In genomic region chr5:174901336-174901735, GRCh38 we compare ENCODE assay signal across 31 cellular contexts.
"Had no signal": no experiment of that assay in that cellular context is flagged by ENCODE, and none has a peak within 500 bp of the region (broad histone marks: within the 10 kb centered on the region; RNA-seq: fewer than 3 reads in every experiment).

No MANE protein-coding gene starts in this region.

- H3K27me3 ChIP-seq: ascending aorta, body of pancreas, brain microvascular endothelial cell, cardiac muscle cell had no signal

- DNase-seq: activated effector memory CD4-positive, alpha-beta T cell treated with anti-CD3 and anti-CD28 coated beads, Interleukin-2, amount 50 U/mL, for 16 hours; activated effector memory CD4-positive, alpha-beta T cell treated with Interleukin-2 at 50 U/mL for 16 hours; activated gamma-delta T cell; activated gamma-delta T cell treated with Interleukin-2 at 50 U/mL for 16 hours; activated naive CD4-positive, alpha-beta T cell; activated naive CD4-positive, alpha-beta T cell treated with anti-CD3 and anti-CD28 coated beads for 36 hours; activated naive CD4-positive, alpha-beta T cell treated with anti-CD3 and anti-CD28 coated beads, Interleukin-2, amount 10 ng/mL, durations not matched to agents 7 days and 5 days; activated naive CD4-positive, alpha-beta T cell treated with anti-CD3 and anti-CD28 coated beads, Interleukin-2, amount 50 U/mL, for 16 hours; activated naive CD4-positive, alpha-beta T cell treated with Interleukin-2 at 50 U/mL for 16 hours; activated naive CD8-positive, alpha-beta T cell treated with anti-CD3 and anti-CD28 coated beads for 36 hours; activated naive CD8-positive, alpha-beta T cell treated with anti-CD3 and anti-CD28 coated beads, Interleukin-2, amount 10 ng/mL, durations not matched to agents 7 days and 5 days; activated naive CD8-positive, alpha-beta T cell treated with anti-CD3 and anti-CD28 coated beads, Interleukin-2, amount 50 U/mL, for 24 hours; activated T-cell treated with anti-CD3 and anti-CD28 coated beads, Interleukin-2, amount 50 U/mL, for 24 hours; activated T-cell treated with anti-CD3 and anti-CD28 coated beads, Interleukin-2, amount 50 U/mL, for 4 hours; activated T-cell treated with anti-CD3 and anti-CD28 coated beads, Interleukin-2, amount 50 U/mL, for 48 hours; activated T-cell treated with anti-CD3 and anti-CD28 coated beads, Interleukin-2, amount 50 U/mL, for 72 hours; adrenal gland; amniotic stem cell; amygdala; anterior cingulate cortex; aorta; body of pancreas; brain microvascular endothelial cell; caudate nucleus; central memory CD4-positive, alpha-beta T cell; cerebellar nuclear complex had no signal

- H3K36me3 ChIP-seq: adrenal gland, ascending aorta, brain microvascular endothelial cell, breast epithelium, cardiac muscle cell had no signal

- H3K4me1 ChIP-seq: adrenal gland, ascending aorta, body of pancreas, breast epithelium had no signal

- H3K4me3 ChIP-seq: adrenal gland, ascending aorta, body of pancreas, breast epithelium, cardiac muscle cell had no signal

- ATAC-seq: activated naive CD4-positive, alpha-beta T cell treated with anti-CD3 and anti-CD28 coated beads, Interleukin-2, amount 50 U/mL, for 72 hours; activated naive CD8-positive, alpha-beta T cell treated with anti-CD3 and anti-CD28 coated beads, Interleukin-2, amount 50 U/mL, for 24 hours; activated T-cell treated with anti-CD3 and anti-CD28 coated beads, Interleukin-2, amount 50 U/mL, for 4 hours; activated T-cell treated with anti-CD3 and anti-CD28 coated beads, Interleukin-2, amount 50 U/mL, for 72 hours; activated T-helper 17 cell treated with anti-CD3 and anti-CD28 coated beads, Interleukin-2, amount 50 U/mL, for 72 hours; body of pancreas had no signal

- H3K27ac ChIP-seq: adrenal gland, ascending aorta, body of pancreas, brain microvascular endothelial cell, breast epithelium, cardiac muscle cell had no signal

- H3K9me3 ChIP-seq: adrenal gland, body of pancreas, breast epithelium had no signal
